ENCODE assay signal across 8 cellular contexts in genomic region chr16:2046889-2047329, GRCh38. TPM values are rescaled to one million over a fixed set of nuclear protein-coding genes. Genes with fewer than 3 reads are reported as not detected.
DNase-seq lines count a peak whose midpoint lies in the region; ATAC-seq, FAIRE-seq and TF ChIP-seq lines count a peak whose summit lies in the region.

No MANE protein-coding gene starts in this region.

- CTCF ChIA-PET in SK-N-SH (lab: Yijun Ruan, JAX) = interaction anchor here (0.7 to 5.8 kb wide), 9 partner anchors 9 to 106 kb away, joined by 3 to 43 read pairs (median 6); no protein-coding TSS in a partner anchor

- H3K4me3 ChIP-seq in SK-N-SH (ENCODE audit: low read depth in 2 of 2, low read length in 1 of 2) (peak overlapping the region; percentile 71 to 76), gastroesophageal sphincter (peak overlapping the region; percentile 80 to 91)

- peaks cover 19% of the 10 kb centered on the region for H3K4me1 Mint-ChIP-seq in stimulated activated effector memory CD8-positive, alpha-beta T cell treated with anti-CD3 and anti-CD28 coated beads, Interleukin-12 subunit alpha, Interleukin-12 subunit beta, amount 100 ng/mL, for 72 hours

- peak overlapping the region; percentile 98 for H3K4me2 ChIP-seq in SK-N-SH

- H3K36me3 ChIP-seq in SK-N-SH (replicated peaks in 1 of 2; ENCODE audit: control insufficient read depth in 1 of 2, insufficient read depth in 2 of 2, low read length in 1 of 2) = peaks cover 15 to 16% of the 10 kb centered on the region in 2 experiments
- peaks cover 0 to 44% of the 10 kb centered on the region in 2 donors for H3K36me3 ChIP-seq in gastroesophageal sphincter

- peak overlapping the region; percentile 74 for H3K9ac ChIP-seq in SK-N-SH

- DNase-seq in NCI-H2029 (lab: John Stamatoyannopoulos, UW) (peak; percentile 64), NCI-H2029 treated with DMSO at 0.1 percent for 48 hours (lab: John Stamatoyannopoulos, UW) (no peak), SK-N-SH (no peak), NAMALWA (ENCODE audit: low spot score) (no peak), kidney tubule cell (ENCODE audit: low spot score) (no peak), D721Med (ENCODE audit: insufficient read length, low spot score) (no peak)
- no peak for DNase-seq in stimulated activated effector memory CD8-positive, alpha-beta T cell treated with anti-CD3 and anti-CD28 coated beads, Interleukin-12 subunit alpha, Interleukin-12 subunit beta, amount 100 ng/mL, for 72 hours (ENCODE audit: low spot score in 2 of 2)

- peak overlapping the region; percentile 52 for H3K27ac Mint-ChIP-seq in stimulated activated effector memory CD8-positive, alpha-beta T cell treated with anti-CD3 and anti-CD28 coated beads, Interleukin-12 subunit alpha, Interleukin-12 subunit beta, amount 100 ng/mL, for 72 hours

- H2AFZ ChIP-seq in SK-N-SH (ENCODE audit: low read depth) = peak overlapping the region; percentile 71

- H3K36me3 Mint-ChIP-seq in stimulated activated effector memory CD8-positive, alpha-beta T cell treated with anti-CD3 and anti-CD28 coated beads, Interleukin-12 subunit alpha, Interleukin-12 subunit beta, amount 100 ng/mL, for 72 hours = peaks cover 25% of the 10 kb centered on the region

- POLR2A ChIA-PET in SK-N-SH (lab: Yijun Ruan, JAX) = interaction anchor here (0.6 to 2.1 kb wide), 11 partner anchors 8 to 109 kb away, joined by 3 to 12 read pairs (median 5); partner anchors contain the start of gene TRAF7

- H4K20me1 ChIP-seq in SK-N-SH (ENCODE audit: insufficient read depth) = no peaks in the 10 kb centered on the region

- no peak for TF ChIP-seq CTCF in SK-N-SH (IDR thresholded peaks at IDR 0.05)
- TF ChIP-seq CTCF in gastroesophageal sphincter (IDR thresholded peaks at IDR 0.05) = no peak
- no peak for TF ChIP-seq CTCF in D721Med (IDR thresholded peaks at IDR 0.05; ENCODE audit: insufficient read depth, missing control alignments)

- no peaks in the 10 kb centered on the region for H3K9me3 Mint-ChIP-seq in stimulated activated effector memory CD8-positive, alpha-beta T cell treated with anti-CD3 and anti-CD28 coated beads, Interleukin-12 subunit alpha, Interleukin-12 subunit beta, amount 100 ng/mL, for 72 hours

- 28% methylated on average over 8 of the region's 8 CpGs for WGBS in SK-N-SH (ENCODE audit: low lambda C conversion rate)
- WGBS in gastroesophageal sphincter (ENCODE audit: low coverage in 1 of 2), 2 donors = 0 to 25% methylated on average over 3 of the region's 8 CpGs

- H3K4me1 ChIP-seq in SK-N-SH (ENCODE audit: control insufficient read depth in 1 of 2, insufficient read depth in 2 of 2, low read depth in 1 of 2, low read length in 1 of 2) (peaks cover 4 to 24% of the 10 kb centered on the region in 2 experiments; a peak in 3 of 4 replicates), gastroesophageal sphincter (peaks cover 0 to 70% (median 35%) of the 10 kb centered on the region in 3 donors)

- TF ChIP-seq RAD21 in SK-N-SH (IDR thresholded peaks at IDR 0.05; ENCODE audit: low read length) = no peak; the same call in 1 of the 2 replicates

- H3F3A ChIP-seq in SK-N-SH (replicated peaks; ENCODE audit: insufficient read depth) = no peaks in the 10 kb centered on the region

- no peaks in the 10 kb centered on the region for H3K27me3 ChIP-seq in SK-N-SH (ENCODE audit: insufficient read depth)
- H3K27me3 ChIP-seq in gastroesophageal sphincter = no peaks in the 10 kb centered on the region

- peaks cover 52% of the 10 kb centered on the region for H3K79me2 ChIP-seq in SK-N-SH (ENCODE audit: insufficient read depth)

- TF ChIP-seq EP300 in SK-N-SH (IDR thresholded peaks at IDR 0.05; ENCODE audit: borderline replicate concordance in 1 of 2, low read depth in 1 of 2, low read length in 1 of 2) (no peak), gastroesophageal sphincter (IDR thresholded peaks at IDR 0.05) (no peak)

- H3K4me3 Mint-ChIP-seq in stimulated activated effector memory CD8-positive, alpha-beta T cell treated with anti-CD3 and anti-CD28 coated beads, Interleukin-12 subunit alpha, Interleukin-12 subunit beta, amount 100 ng/mL, for 72 hours = peak overlapping the region; percentile 83

- peak overlapping the region; percentile 30 to 69; a peak in 3 of 4 replicates for H3K27ac ChIP-seq in SK-N-SH (ENCODE audit: low read depth in 2 of 2, low read length in 1 of 2)
- peak overlapping the region in 3 of 4 donors; percentile 74 to 83 (median 82) for H3K27ac ChIP-seq in gastroesophageal sphincter

- H3K9me3 ChIP-seq in SK-N-SH = no peaks in the 10 kb centered on the region
- H3K9me3 ChIP-seq in gastroesophageal sphincter = no peaks in the 10 kb centered on the region

- no peaks in the 10 kb centered on the region for H3K9me2 ChIP-seq in SK-N-SH

- TF ChIP-seq POLR2A in gastroesophageal sphincter (IDR thresholded peaks at IDR 0.05) = no peak

- no peak for ATAC-seq in gastroesophageal sphincter
- ATAC-seq in stimulated activated effector memory CD8-positive, alpha-beta T cell treated with anti-CD3 and anti-CD28 coated beads, Interleukin-12 subunit alpha, Interleukin-12 subunit beta, amount 100 ng/mL, for 72 hours = no peak

- no peak for FAIRE-seq in D721Med (lab: Jason Lieb, UNC)

TF ChIP-seq in SK-N-SH, 30 proteins besides CTCF, POLR2A, EP300 and RAD21:
- TF ChIP-seq RXRA (IDR thresholded peaks at IDR 0.05; ENCODE audit: borderline replicate concordance, low read depth) (no peak), GATA2 (CRISPR knock-in tag; IDR thresholded peaks at IDR 0.05) (no peak), REST (IDR thresholded peaks at IDR 0.05; ENCODE audit: low read depth, low read length) (no peak), EZH2phosphoT487 (IDR thresholded peaks at IDR 0.05; ENCODE audit: borderline replicate concordance, low read depth) (no peak), TAF1 (IDR thresholded peaks at IDR 0.05; ENCODE audit: borderline replicate concordance, low read depth, low read length) (no peak), RCOR1 (IDR thresholded peaks at IDR 0.05; ENCODE audit: low read length) (0 out of 2 replicates have a peak, but pooled peaks have one; percentile 12), FOSL2 (IDR thresholded peaks at IDR 0.05; ENCODE audit: borderline replicate concordance, low read depth) (no peak), RFX5 (IDR thresholded peaks at IDR 0.05; ENCODE audit: low read length) (no peak)

RNA-seq across cellular contexts. Expression of gene NTHL1, which starts 0.7 kb away (rescaled TPM):
- polyA plus RNA-seq in SK-N-SH (2012; rRNA removed) = 72.9 and 77.3 TPM in 2 replicates
- 32.1 and 51.5 TPM in 2 replicates for polyA plus RNA-seq in SK-N-SH (2012; cell fraction: cytosol; rRNA removed)
- polyA plus RNA-seq in SK-N-SH (2012; cell fraction: nucleus; rRNA removed) = 59.5 and 109 TPM in 2 replicates
- total RNA-seq in gastroesophageal sphincter = 10 to 100 TPM; 18.4 to 25.4 (median 21.6) TPM

RNA-seq across cellular contexts. Expression of gene TSC2, which starts 0.9 kb away (rescaled TPM):
- polyA plus RNA-seq in SK-N-SH (2012; rRNA removed) = 76.7 and 96.1 TPM in 2 replicates
- 22.6 and 32.9 TPM in 2 replicates for polyA plus RNA-seq in SK-N-SH (2012; cell fraction: cytosol; rRNA removed)
- polyA plus RNA-seq in SK-N-SH (2012; cell fraction: nucleus; rRNA removed) = 376 and 625 TPM in 2 replicates
- 10 to 100 TPM; 36.3 to 78.8 (median 54.6) TPM for total RNA-seq in gastroesophageal sphincter

RNA-seq across cellular contexts. Expression of gene NHERF2, which starts 20.2 kb away (rescaled TPM):
- polyA plus RNA-seq in SK-N-SH (2012; rRNA removed) = 45.2 and 53.8 TPM in 2 replicates
- 30.7 and 46.0 TPM in 2 replicates for polyA plus RNA-seq in SK-N-SH (2012; cell fraction: cytosol; rRNA removed)
- polyA plus RNA-seq in SK-N-SH (2012; cell fraction: nucleus; rRNA removed) = 43.9 and 70.4 TPM in 2 replicates
- total RNA-seq in gastroesophageal sphincter = 100 to 1,000 TPM in 1 of 4 donors, 10 to 100 TPM in 3; 43.8 to 106 (median 63.8) TPM

RNA-seq across cellular contexts. Expression of gene NPW, which starts 27.3 kb away (rescaled TPM):
- 0.62 and 1.1 TPM in 2 replicates for polyA plus RNA-seq in SK-N-SH (2012; rRNA removed)
- 0.37 and 1.1 TPM in 2 replicates for polyA plus RNA-seq in SK-N-SH (2012; cell fraction: cytosol; rRNA removed)
- polyA plus RNA-seq in SK-N-SH (2012; cell fraction: nucleus; rRNA removed) = 6.7 and 14.8 TPM in 2 replicates
- not detected for total RNA-seq in gastroesophageal sphincter

RNA-seq across cellular contexts. Expression of gene ZNF598, which starts 37.3 kb away (rescaled TPM):
- 38.1 and 47.8 TPM in 2 replicates for polyA plus RNA-seq in SK-N-SH (2012; rRNA removed)
- 19.2 and 29.4 TPM in 2 replicates for polyA plus RNA-seq in SK-N-SH (2012; cell fraction: cytosol; rRNA removed)
- 170 and 358 TPM in 2 replicates for polyA plus RNA-seq in SK-N-SH (2012; cell fraction: nucleus; rRNA removed)
- 10 to 100 TPM; 28.5 to 43.0 (median 34.6) TPM for total RNA-seq in gastroesophageal sphincter
